ENCODE assay signal across 8 cellular contexts in genomic region chr15:67542462-67543347, GRCh38. TPM values are rescaled to one million over a fixed set of nuclear protein-coding genes. Genes with fewer than 3 reads are reported as not detected.
DNase-seq lines count a peak whose midpoint lies in the region; ATAC-seq and TF ChIP-seq lines count a peak whose summit lies in the region.

MAP2K5 (plus strand) TSS chr15:67542703; CDS start chr15:67543336, 633 bp downstream.

- no peaks in the 10 kb centered on the region for H3K9me3 Mint-ChIP-seq in activated naive CD4-positive, alpha-beta T cell treated with anti-CD3 and anti-CD28 coated beads for 36 hours

- H3K9ac ChIP-seq in Karpas-422 (ENCODE audit: low read length) (peak within 1 kb of the TSS; percentile 91), SK-N-MC (ENCODE audit: insufficient read length) (peak within 1 kb of the TSS; percentile 92)

- peak; percentile 68 for DNase-seq in AG10803 (ENCODE audit: low read depth)
- peak; percentile 94 for DNase-seq in Karpas-422
- no peak for DNase-seq in SK-N-MC (ENCODE audit: low read depth, low spot score)
- DNase-seq in activated naive CD4-positive, alpha-beta T cell treated with anti-CD3 and anti-CD28 coated beads for 36 hours = peak; percentile 84
- DNase-seq in globus pallidus (ENCODE audit: low spot score) = peak; percentile 82
- peak; percentile 83 for DNase-seq in occipital lobe (lab: John Stamatoyannopoulos, UW)
- peak; percentile 21 to 93 (median 79) for DNase-seq in substantia nigra (lab: John Stamatoyannopoulos, UW)

- H2AFZ ChIP-seq in Karpas-422 (ENCODE audit: low read length) = peak within 1 kb of the TSS; percentile 79

- intact Hi-C loops in activated naive CD4-positive, alpha-beta T cell treated with anti-CD3 and anti-CD28 coated beads for 36 hours (cut with micrococcal nuclease) = loop anchor here (5.0 to 10.0 kb wide), 4 partner anchors 220 to 735 kb away; partner anchors contain the start of genes FEM1B and PIAS1

- H3K9me3 ChIP-seq in Karpas-422 (ENCODE audit: low read length) (no peaks in the 10 kb centered on the region), SK-N-MC (ENCODE audit: low read depth, low read length) (no peaks in the 10 kb centered on the region)

- H3K4me3 Mint-ChIP-seq in activated naive CD4-positive, alpha-beta T cell treated with anti-CD3 and anti-CD28 coated beads for 36 hours = peak within 1 kb of the TSS; percentile 91

- ATAC-seq in GM19324 (IDR thresholded peaks at IDR 0.05; ENCODE audit: low FRiP score, unreplicated experiment) = peak; percentile 53

- no peaks in the 10 kb centered on the region for H3K9me2 ChIP-seq in Karpas-422 (replicated peaks; ENCODE audit: insufficient read depth, low read length)

- CTCF ChIA-PET in activated naive CD4-positive, alpha-beta T cell treated with anti-CD3 and anti-CD28 coated beads for 36 hours (lab: Charles Lee) = interaction anchor here (0.7 kb wide), 1 partner anchor 21 kb away, joined by 3 read pairs; no protein-coding TSS in a partner anchor

- peak within 1 kb of the TSS; percentile 95 for H3K27ac Mint-ChIP-seq in activated naive CD4-positive, alpha-beta T cell treated with anti-CD3 and anti-CD28 coated beads for 36 hours

- H3K4me2 ChIP-seq in Karpas-422 (ENCODE audit: low read depth, low read length, poor library complexity, severe bottlenecking) = peak within 1 kb of the TSS; percentile 97

- H4K20me1 ChIP-seq in Karpas-422 (ENCODE audit: insufficient read depth, low read depth, low read length) = no peaks in the 10 kb centered on the region

- H3K4me3 ChIP-seq in AG10803 (ENCODE audit: low read length) = peak within 1 kb of the TSS; percentile 90
- peak within 1 kb of the TSS; percentile 93 for H3K4me3 ChIP-seq in Karpas-422 (ENCODE audit: low read length)
- H3K4me3 ChIP-seq in SK-N-MC = peak within 1 kb of the TSS; percentile 99

- peaks cover 47% of the 10 kb centered on the region for H3K4me1 Mint-ChIP-seq in activated naive CD4-positive, alpha-beta T cell treated with anti-CD3 and anti-CD28 coated beads for 36 hours (ENCODE audit: low read depth)

- TF ChIP-seq CTCF in AG10803 (conservative IDR thresholded peaks at IDR 0.05; ENCODE audit: low read length) = no peak

- peaks cover 65% of the 10 kb centered on the region for H3K4me1 ChIP-seq in Karpas-422 (ENCODE audit: low read length)

- H3K79me2 ChIP-seq in Karpas-422 (ENCODE audit: low read length) = peaks cover 45% of the 10 kb centered on the region

- no peaks in the 10 kb centered on the region for H3K36me3 Mint-ChIP-seq in activated naive CD4-positive, alpha-beta T cell treated with anti-CD3 and anti-CD28 coated beads for 36 hours (ENCODE audit: low read depth)

- no peaks in the 10 kb centered on the region for H3K27me3 Mint-ChIP-seq in activated naive CD4-positive, alpha-beta T cell treated with anti-CD3 and anti-CD28 coated beads for 36 hours (ENCODE audit: low read depth)

- H3K36me3 ChIP-seq in Karpas-422 (ENCODE audit: insufficient read depth, low read length) = no peaks in the 10 kb centered on the region
- H3K36me3 ChIP-seq in SK-N-MC (ENCODE audit: insufficient read depth, low read length) = peaks cover 12% of the 10 kb centered on the region

- H3K27ac ChIP-seq in Karpas-422 (ENCODE audit: low read length) (peak within 1 kb of the TSS; percentile 87), SK-N-MC (peak within 1 kb of the TSS; percentile 81), substantia nigra (ENCODE audit: low read depth, low read length, poor library complexity, severe bottlenecking) (peak within 1 kb of the TSS; percentile 79)

- H3K27me3 ChIP-seq in Karpas-422 (ENCODE audit: low read length) = no peaks in the 10 kb centered on the region

RNA-seq across cellular contexts. Expression of gene MAP2K5, which starts in this region (rescaled TPM):
- total RNA-seq in Karpas-422 (2014; rRNA removed; shearing (Covaris generic); ENCODE audit: low replicate concordance) = 32.0 and 32.1 TPM in 2 replicates
- 10 to 100 TPM; 15.4 to 20.6 TPM for total RNA-seq in activated naive CD4-positive, alpha-beta T cell treated with anti-CD3 and anti-CD28 coated beads for 36 hours
- 12.8 TPM for total RNA-seq in occipital lobe
